In genomic region chr1:54490361-54491248, GRCh38 we compare ENCODE assay signal across 9 cellular contexts. TPM values are rescaled to one million over a fixed set of nuclear protein-coding genes. Genes with fewer than 3 reads are reported as not detected.
DNase-seq lines count a peak whose midpoint lies in the region; ATAC-seq, FAIRE-seq and TF ChIP-seq lines count a peak whose summit lies in the region.
"Had no signal": no experiment of that assay in that cellular context is flagged by ENCODE, and none has a peak within 500 bp of the region (broad histone marks: within the 10 kb centered on the region; RNA-seq: fewer than 3 reads in every experiment).

No MANE protein-coding gene starts in this region.

- H3K27ac Mint-ChIP-seq in activated CD4-positive, alpha-beta T cell treated with anti-CD3 and anti-CD28 coated beads for 36 hours = no peak overlapping the region

- peaks cover 0 to 6% of the 10 kb centered on the region in 2 donors for H3K4me1 ChIP-seq in small intestine (ENCODE audit: control insufficient read depth in 2 of 2, insufficient read depth in 1 of 2, low read depth in 1 of 2, low read length in 1 of 2)

- DNase-seq in activated CD4-positive, alpha-beta T cell treated with anti-CD3 and anti-CD28 coated beads for 36 hours = peak; percentile 26
- DNase-seq in activated CD4-positive, alpha-beta T cell treated with anti-CD3 and anti-CD28 coated beads for 1 hour = no peak
- DNase-seq in NCI-H345 (lab: John Stamatoyannopoulos, UW) = peak; percentile 66
- DNase-seq in hepatic stellate cell (ENCODE audit: low spot score) = peak; percentile 27
- DNase-seq in small intestine = peak; percentile 70
- DNase-seq in foreskin fibroblast = no peak

- POLR2A ChIA-PET in activated CD4-positive, alpha-beta T cell treated with anti-CD3 and anti-CD28 coated beads for 36 hours (lab: Charles Lee) = no interaction called here

- intact Hi-C loops in activated CD4-positive, alpha-beta T cell treated with anti-CD3 and anti-CD28 coated beads for 36 hours (cut with DNase I, micrococcal nuclease) = loop anchor here in 1 of 2 experiments (10.0 kb wide), 1 partner anchor 314 kb away; the partner anchor contains the start of gene TTC22

- peaks cover 6% of the 10 kb centered on the region for H3K27me3 Mint-ChIP-seq in activated CD4-positive, alpha-beta T cell treated with anti-CD3 and anti-CD28 coated beads for 36 hours
- H3K27me3 Mint-ChIP-seq: activated T-helper 17 cell treated with anti-CD3 and anti-CD28 coated beads, Interleukin-2, amount 50 U/mL, for 72 hours had no signal

- CTCF ChIA-PET in activated CD4-positive, alpha-beta T cell treated with anti-CD3 and anti-CD28 coated beads for 36 hours (lab: Charles Lee) = interaction anchor here (0.7 to 2.1 kb wide), 18 partner anchors 11 to 419 kb away, joined by 3 to 28 read pairs (median 4); partner anchors contain the start of genes CYB5RL, MRPL37, SSBP3 and TTC22

- H3K36me3 ChIP-seq in small intestine (ENCODE audit: control insufficient read depth in 2 of 2, insufficient read depth in 2 of 2, low read length in 2 of 2) = no peaks in the 10 kb centered on the region

- H3K4me1 Mint-ChIP-seq in activated CD4-positive, alpha-beta T cell treated with anti-CD3 and anti-CD28 coated beads for 36 hours = peaks cover 31% of the 10 kb centered on the region

- no peaks in the 10 kb centered on the region for H3K36me3 Mint-ChIP-seq in activated CD4-positive, alpha-beta T cell treated with anti-CD3 and anti-CD28 coated beads for 36 hours (ENCODE audit: low read depth)

- H3K9me3 Mint-ChIP-seq in activated CD4-positive, alpha-beta T cell treated with anti-CD3 and anti-CD28 coated beads for 36 hours (ENCODE audit: low read depth) = no peaks in the 10 kb centered on the region
- H3K9me3 Mint-ChIP-seq: activated T-helper 17 cell treated with anti-CD3 and anti-CD28 coated beads, Interleukin-2, amount 50 U/mL, for 72 hours had no signal

- WGBS in small intestine, 3 donors = 19 to 26% (median 21%) methylated on average over 15 to 22 of the region's 22 CpGs

- no peak for ATAC-seq in activated CD4-positive, alpha-beta T cell treated with anti-CD3 and anti-CD28 coated beads for 36 hours
- ATAC-seq in GM21576 (IDR thresholded peaks at IDR 0.05; ENCODE audit: unreplicated experiment) (no peak), GM18861 (IDR thresholded peaks at IDR 0.05; ENCODE audit: unreplicated experiment) (no peak)
- ATAC-seq: activated T-helper 17 cell treated with anti-CD3 and anti-CD28 coated beads, Interleukin-2, amount 50 U/mL, for 72 hours had no signal

- TF ChIP-seq CTCF in foreskin fibroblast (IDR thresholded peaks at IDR 0.05; ENCODE audit: low read depth, low read length) = no peak

- no peak overlapping the region for H3K27ac ChIP-seq in small intestine (ENCODE audit: low read depth in 1 of 2, low read length in 1 of 2)

- no peaks in the 10 kb centered on the region for H3K9me3 ChIP-seq in small intestine (ENCODE audit: control insufficient read depth, low read depth)

- H3K4me3 Mint-ChIP-seq in activated CD4-positive, alpha-beta T cell treated with anti-CD3 and anti-CD28 coated beads for 36 hours = no peak overlapping the region

- H3K4me3 ChIP-seq in small intestine (ENCODE audit: low read depth in 1 of 2, low read length in 2 of 2) (no peak overlapping the region), foreskin fibroblast (ENCODE audit: low read depth in 1 of 2, low read length in 2 of 2) (no peak overlapping the region)

- FAIRE-seq in small intestine (lab: Jason Lieb, UNC) = no peak

- no peaks in the 10 kb centered on the region for H3K27me3 ChIP-seq in small intestine (ENCODE audit: control insufficient read depth in 2 of 2, insufficient read depth in 2 of 2, low read length in 2 of 2)

RNA-seq across cellular contexts. Expression of gene ACOT11, which starts 57.4 kb away (rescaled TPM):
- total RNA-seq in activated CD4-positive, alpha-beta T cell treated with anti-CD3 and anti-CD28 coated beads for 36 hours = 1 to 10 TPM; 2.0 TPM
- 100 to 1,000 TPM in 1 of 3 donors, 10 to 100 TPM in 2; 30.4 to 101 (median 58.9) TPM for polyA plus RNA-seq in small intestine

Comparison
In these comparisons a context has a peak if more than half of its experiments do, and no peak if none do; other contexts are left out.
1. DNase-seq: peak in activated CD4-positive, alpha-beta T cell treated with anti-CD3 and anti-CD28 coated beads for 36 hours (single experiment), NCI-H345 (single experiment), hepatic stellate cell (single experiment) and small intestine (single experiment); none in activated CD4-positive, alpha-beta T cell treated with anti-CD3 and anti-CD28 coated beads for 1 hour (single experiment) and foreskin fibroblast (0 of 2).